In the genomic region with DNA sequence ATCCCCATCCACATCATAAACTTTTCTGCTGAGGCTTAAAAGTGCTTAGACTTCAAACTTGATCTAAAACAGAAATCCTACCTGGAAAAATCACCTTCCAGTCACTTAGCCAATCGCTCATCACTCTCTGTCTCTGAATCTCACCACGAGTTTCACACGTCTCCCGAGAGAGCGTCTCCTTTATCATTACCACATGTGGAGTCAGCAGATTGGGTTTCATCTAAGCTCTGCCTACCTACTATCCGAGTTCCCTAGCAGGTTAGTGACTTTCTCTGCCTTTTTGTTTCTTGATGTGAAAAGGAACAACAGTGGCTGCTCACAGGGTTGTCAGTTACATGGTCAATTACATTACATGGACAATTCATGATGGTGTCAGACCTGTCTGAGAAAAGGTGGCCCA, we compare ENCODE assay signal across 22 cellular contexts.
DNase-seq lines count a peak whose midpoint lies in the region; ATAC-seq and TF ChIP-seq lines count a peak whose summit lies in the region.
"Had no signal": no experiment of that assay in that cellular context is flagged by ENCODE, and none has a peak within 500 bp of the region (broad histone marks: within the 10 kb centered on the region; RNA-seq: fewer than 3 reads in every experiment).

No MANE protein-coding gene starts in this region.

- ATAC-seq in stimulated activated effector memory CD8-positive, alpha-beta T cell treated with anti-CD3 and anti-CD28 coated beads, Interleukin-12 subunit alpha, Interleukin-12 subunit beta, amount 100 ng/mL, for 72 hours: no peak
- ATAC-seq: GM12878, PC-3 had no signal

- H3K4me3 Mint-ChIP-seq in stimulated activated effector memory CD8-positive, alpha-beta T cell treated with anti-CD3 and anti-CD28 coated beads, Interleukin-12 subunit alpha, Interleukin-12 subunit beta, amount 100 ng/mL, for 72 hours: no peak overlapping the region
- H3K4me3 Mint-ChIP-seq: CD4-positive, alpha-beta T cell had no signal

- H3K4me3 ChIP-seq in fibroblast of mammary gland (ENCODE audit: control insufficient read depth, low read depth, low read length): no peak overlapping the region
- H3K4me3 ChIP-seq: GM12878 had no signal

- no peak for TF ChIP-seq CTCF in fibroblast of mammary gland (conservative IDR thresholded peaks at IDR 0.05; ENCODE audit: control insufficient read depth, insufficient read depth, low read depth, low read length)

- no peaks in the 10 kb centered on the region for H3K36me3 Mint-ChIP-seq in stimulated activated effector memory CD8-positive, alpha-beta T cell treated with anti-CD3 and anti-CD28 coated beads, Interleukin-12 subunit alpha, Interleukin-12 subunit beta, amount 100 ng/mL, for 72 hours

- CTCF ChIA-PET in HEK293T (lab: Yijun Ruan, JAX): no interaction called here

- DNase-seq in HEK293T (ENCODE audit: extremely low spot score) (peak; percentile 41), NCI-H146 treated with DMSO at 0.1 percent for 48 hours (lab: John Stamatoyannopoulos, UW; ENCODE audit: unreplicated experiment) (peak; percentile 15), fibroblast of mammary gland (ENCODE audit: low read depth) (peak; percentile 24), 8988T (no peak), HuH-7.5 (ENCODE audit: low spot score) (no peak), iPS-NIHi11 (ENCODE audit: low spot score) (no peak)
- DNase-seq in stimulated activated effector memory CD8-positive, alpha-beta T cell treated with anti-CD3 and anti-CD28 coated beads, Interleukin-12 subunit alpha, Interleukin-12 subunit beta, amount 100 ng/mL, for 72 hours (ENCODE audit: low spot score in 2 of 2): no peak
- DNase-seq: ACHN; CD4-positive, alpha-beta T cell; COR-L47; DND-41; H7; KBM-7; NCI-H1105 treated with DMSO at 0.1 percent for 48 hours; NCI-H1694 treated with DMSO at 0.1 percent for 48 hours; NCI-H2081 treated with DMSO at 0.1 percent for 48 hours; NCI-H446 treated with DMSO at 0.1 percent for 48 hours; NCI-H526 treated with DMSO at 0.1 percent for 48 hours; PC-3; SHP77 treated with DMSO at 0.1 percent for 48 hours; SK-N-SH had no signal

- H3K9me3 Mint-ChIP-seq in stimulated activated effector memory CD8-positive, alpha-beta T cell treated with anti-CD3 and anti-CD28 coated beads, Interleukin-12 subunit alpha, Interleukin-12 subunit beta, amount 100 ng/mL, for 72 hours: no peaks in the 10 kb centered on the region
- H3K9me3 Mint-ChIP-seq: CD4-positive, alpha-beta T cell had no signal

- peaks cover 15% of the 10 kb centered on the region for H3K4me1 Mint-ChIP-seq in stimulated activated effector memory CD8-positive, alpha-beta T cell treated with anti-CD3 and anti-CD28 coated beads, Interleukin-12 subunit alpha, Interleukin-12 subunit beta, amount 100 ng/mL, for 72 hours

- H3K27ac Mint-ChIP-seq in stimulated activated effector memory CD8-positive, alpha-beta T cell treated with anti-CD3 and anti-CD28 coated beads, Interleukin-12 subunit alpha, Interleukin-12 subunit beta, amount 100 ng/mL, for 72 hours: peak overlapping the region; percentile 51
- H3K27ac Mint-ChIP-seq: CD4-positive, alpha-beta T cell had no signal

- POLR2A ChIA-PET in HEK293T (lab: Yijun Ruan, JAX): no interaction called here

TF ChIP-seq in HEK293T, 16 proteins besides CTCF, POLR2A, EP300 and RAD21:
- TF ChIP-seq BHLHE40 (IDR thresholded peaks at IDR 0.05; ENCODE audit: borderline replicate concordance): no peak
- TF ChIP-seq FOXM1 (IDR thresholded peaks at IDR 0.05; ENCODE audit: borderline replicate concordance): no peak
- no peak for TF ChIP-seq ZNF384 (IDR thresholded peaks at IDR 0.05)
- peak; percentile 68 for TF ChIP-seq L3MBTL2 (conservative IDR thresholded peaks at IDR 0.05)
- TF ChIP-seq NFRKB (IDR thresholded peaks at IDR 0.05): no peak
TF ChIP-seq in HEK293T: peak in this region for 1.

Comparison
In these comparisons a context has a peak if more than half of its experiments do, and no peak if none do; other contexts are left out.
1. DNase-seq: peak in HEK293T (single experiment), NCI-H146 treated with DMSO at 0.1 percent for 48 hours (single experiment) and fibroblast of mammary gland (single experiment); none in stimulated activated effector memory CD8-positive, alpha-beta T cell treated with anti-CD3 and anti-CD28 coated beads, Interleukin-12 subunit alpha, Interleukin-12 subunit beta, amount 100 ng/mL, for 72 hours (0 of 2), 8988T (single experiment), HuH-7.5 (single experiment) and iPS-NIHi11 (single experiment).